23 cellular contexts compared by ENCODE assay signal in genomic region chr13:30370146-30370545, GRCh38. TPM values are rescaled to one million over a fixed set of nuclear protein-coding genes. Genes with fewer than 3 reads are reported as not detected.
DNase-seq lines count a peak whose midpoint lies in the region; ATAC-seq, FAIRE-seq and TF ChIP-seq lines count a peak whose summit lies in the region.
"Had no signal": no experiment of that assay in that cellular context is flagged by ENCODE, and none has a peak within 500 bp of the region (broad histone marks: within the 10 kb centered on the region; RNA-seq: fewer than 3 reads in every experiment).

No MANE protein-coding gene starts in this region.

- DNase-seq in activated naive CD4-positive, alpha-beta T cell treated with anti-CD3 and anti-CD28 coated beads, Interleukin-2, amount 10 ng/mL, durations not matched to agents 7 days and 5 days: no peak
- no peak for DNase-seq in activated naive CD4-positive, alpha-beta T cell (lab: John Stamatoyannopoulos, UW)
- no peak for DNase-seq in GM12878 (ENCODE audit: low read depth, low spot score)
- no peak for DNase-seq in RWPE1 (ENCODE audit: low spot score)
- DNase-seq in HK-2 (ENCODE audit: unreplicated experiment): no peak
- DNase-seq: activated T-cell treated with anti-CD3 and anti-CD28 coated beads, Interleukin-2, amount 50 U/mL, for 1 hour; anterior cingulate cortex; Calu3; central memory CD4-positive, alpha-beta T cell; effector CD8-positive, alpha-beta T cell; H7; left ventricle myocardium inferior; NCI-H1092 treated with DMSO at 0.1 percent for 48 hours; NCI-H510A treated with DMSO at 0.1 percent for 48 hours; SHP77 treated with DMSO at 0.1 percent for 48 hours; stimulated activated naive CD8-positive, alpha-beta T cell treated with anti-CD3 and anti-CD28 coated beads, Interleukin-15, Interleukin-2, amounts not matched to agents 100 U/mL and 50 U/mL, for 24 hours; upper lobe of right lung had no signal

- TF ChIP-seq CTCF in OCI-LY1 (IDR thresholded peaks at IDR 0.05; ENCODE audit: low read length) (no peak), GM12878 (IDR thresholded peaks at IDR 0.05 in 2 of 3, conservative IDR thresholded peaks at IDR 0.05 in 1 of 3; ENCODE audit: control insufficient read depth in 2 of 3, extremely low read depth in 1 of 3, insufficient read depth in 1 of 3, low read depth in 3 of 3, low read length in 3 of 3) (no peak), RWPE1 (conservative IDR thresholded peaks at IDR 0.05; ENCODE audit: low read depth) (no peak)

- WGBS in GM12878 (ENCODE audit: insufficient coverage, insufficient replicate concordance, low lambda C conversion rate, missing lambda C conversion rate): 21% methylated on average over 1 of the region's 1 CpG
- 16% methylated on average over 1 of the region's 1 CpG for WGBS in thymus

- in situ Hi-C loops in GM12878 (cut with MboI): no loop called here

- H3K9me2 ChIP-seq in OCI-LY1 (ENCODE audit: low read depth, low read length): no peaks in the 10 kb centered on the region

- TF ChIP-seq EP300 in GM12878 (IDR thresholded peaks at IDR 0.05; ENCODE audit: borderline replicate concordance in 1 of 2, control insufficient read depth in 1 of 2, low read depth in 2 of 2, low read length in 2 of 2): no peak

- peak overlapping the region; percentile 98 for H3K27ac Mint-ChIP-seq in activated naive CD4-positive, alpha-beta T cell treated with anti-CD3 and anti-CD28 coated beads, Interleukin-2, amount 10 ng/mL, durations not matched to agents 7 days and 5 days

- ATAC-seq in GM12878 (no peak), GM19397 (IDR thresholded peaks at IDR 0.05; ENCODE audit: unreplicated experiment) (no peak)
- ATAC-seq: activated CD4-positive, CD25-positive, alpha-beta regulatory T cell treated with anti-CD3 and anti-CD28 coated beads, Interleukin-2, amount 50 U/mL, for 24 hours; K562; stimulated activated naive CD8-positive, alpha-beta T cell treated with anti-CD3 and anti-CD28 coated beads, Interleukin-15, Interleukin-2, amounts not matched to agents 100 U/mL and 50 U/mL, for 24 hours; upper lobe of right lung had no signal

- CTCF ChIA-PET in activated naive CD4-positive, alpha-beta T cell treated with anti-CD3 and anti-CD28 coated beads, Interleukin-2, amount 10 ng/mL, durations not matched to agents 7 days and 5 days (lab: Charles Lee): no interaction called here
- CTCF ChIA-PET in GM12878 (lab: Yijun Ruan, JAX): interaction anchor here (0.7 to 2.9 kb wide), 4 partner anchors 9 to 237 kb away, joined by 3 to 25 read pairs (median 3); no protein-coding TSS in a partner anchor
- CTCF ChIA-PET in RWPE1 (lab: Yijun Ruan, JAX): no interaction called here

- H3K4me2 ChIP-seq in OCI-LY1 (ENCODE audit: low read length) (peak overlapping the region; percentile 91; the same call in 1 of the 2 replicates), GM12878 (ENCODE audit: control insufficient read depth, insufficient read depth) (peak overlapping the region; percentile 60; the same call in 1 of the 2 replicates)

- peaks cover 77% of the 10 kb centered on the region for H3K36me3 ChIP-seq in OCI-LY1 (ENCODE audit: insufficient read depth, low read length)
- peaks cover 0 to 3% of the 10 kb centered on the region in 2 experiments; a peak in 1 of 4 replicates for H3K36me3 ChIP-seq in GM12878 (ENCODE audit: control insufficient read depth in 2 of 2, insufficient read depth in 2 of 2, low read length in 1 of 2)
- peaks cover 23% of the 10 kb centered on the region for H3K36me3 ChIP-seq in thymus (ENCODE audit: control insufficient read depth, insufficient read depth)
- H3K36me3 ChIP-seq: left ventricle myocardium inferior, upper lobe of right lung had no signal

- peaks cover 65% of the 10 kb centered on the region for H3K36me3 Mint-ChIP-seq in activated naive CD4-positive, alpha-beta T cell treated with anti-CD3 and anti-CD28 coated beads, Interleukin-2, amount 10 ng/mL, durations not matched to agents 7 days and 5 days

- no peaks in the 10 kb centered on the region for H3K9me3 Mint-ChIP-seq in activated naive CD4-positive, alpha-beta T cell treated with anti-CD3 and anti-CD28 coated beads, Interleukin-2, amount 10 ng/mL, durations not matched to agents 7 days and 5 days

- H3K27me3 Mint-ChIP-seq in activated naive CD4-positive, alpha-beta T cell treated with anti-CD3 and anti-CD28 coated beads, Interleukin-2, amount 10 ng/mL, durations not matched to agents 7 days and 5 days: no peaks in the 10 kb centered on the region

- H4K20me1 ChIP-seq in OCI-LY1 (ENCODE audit: insufficient read depth, low read length) (no peaks in the 10 kb centered on the region), GM12878 (ENCODE audit: control insufficient read depth, insufficient read depth) (no peaks in the 10 kb centered on the region)

- H3F3A ChIP-seq in OCI-LY1 (ENCODE audit: insufficient read depth, low read length): peaks cover 10% of the 10 kb centered on the region

- H2AFZ ChIP-seq in OCI-LY1 (ENCODE audit: low read length): no peak overlapping the region
- no peak overlapping the region for H2AFZ ChIP-seq in GM12878 (ENCODE audit: control insufficient read depth, low read depth, low read length)

- RAD21 ChIA-PET in GM12878 (lab: Charles Lee; ENCODE audit: unreplicated experiment): interaction anchor here (1.0 to 2.3 kb wide), 3 partner anchors 24 to 238 kb away, joined by 3 to 10 read pairs (median 3); no protein-coding TSS in a partner anchor

- H3K27me3 ChIP-seq in OCI-LY1 (ENCODE audit: insufficient read depth, low read length) (no peaks in the 10 kb centered on the region), GM12878 (replicated peaks in 1 of 2; ENCODE audit: control insufficient read depth in 2 of 2, insufficient read depth in 2 of 2, low read length in 1 of 2) (no peaks in the 10 kb centered on the region), thymus (ENCODE audit: control insufficient read depth, insufficient read depth) (no peaks in the 10 kb centered on the region)
- H3K27me3 ChIP-seq: upper lobe of right lung had no signal

- H3K4me1 ChIP-seq in OCI-LY1 (ENCODE audit: insufficient read depth, low read length, severe bottlenecking) (peaks cover 53% of the 10 kb centered on the region), GM12878 (ENCODE audit: control insufficient read depth, insufficient read depth, low read length) (peaks cover 47% of the 10 kb centered on the region), thymus (ENCODE audit: control insufficient read depth, insufficient read depth, low read length) (peaks cover 36% of the 10 kb centered on the region)

- BruUV-seq in GM12878 (replicated peaks; lab: Mats Ljungman, UMichigan): no TSS peak

- intact Hi-C loops in GM12878 (cut with micrococcal nuclease; ENCODE audit: unreplicated experiment): loop anchor here (2.0 to 5.0 kb wide), 3 partner anchors 63 to 247 kb away; partner anchors contain the start of genes KATNAL1 and USPL1

- H3K9ac ChIP-seq in OCI-LY1 (ENCODE audit: low read length): peak overlapping the region; percentile 71; the same call in 1 of the 2 replicates
- no peak overlapping the region for H3K9ac ChIP-seq in GM12878 (ENCODE audit: control insufficient read depth, insufficient read depth, low read length)

- TF ChIP-seq RAD21 in GM12878 (IDR thresholded peaks at IDR 0.05; ENCODE audit: insufficient read depth, low read depth, low read length): no peak

- SMC1A ChIA-PET in GM12878 (lab: Charles Lee; ENCODE audit: uncharacterized antibody, unreplicated experiment): interaction anchor here (0.6 to 9.0 kb wide), 9 partner anchors 14 to 238 kb away, joined by 3 to 143 read pairs (median 3); no protein-coding TSS in a partner anchor

- no peak for FAIRE-seq in GM12878 (lab: Jason Lieb, UNC)
- FAIRE-seq: K562 had no signal

- H3K4me3 ChIP-seq in OCI-LY1 (ENCODE audit: low read depth, low read length, poor library complexity, severe bottlenecking): no peak overlapping the region
- no peak overlapping the region for H3K4me3 ChIP-seq in GM12878
- H3K4me3 ChIP-seq in thymus (ENCODE audit: low read length): no peak overlapping the region
- H3K4me3 ChIP-seq: K562, left ventricle myocardium inferior, upper lobe of right lung had no signal

- H3K4me1 Mint-ChIP-seq in activated naive CD4-positive, alpha-beta T cell treated with anti-CD3 and anti-CD28 coated beads, Interleukin-2, amount 10 ng/mL, durations not matched to agents 7 days and 5 days: peaks cover 69% of the 10 kb centered on the region

- TF ChIP-seq POLR2A in GM12878 (IDR thresholded peaks at IDR 0.05; ENCODE audit: low read depth, low read length): no peak

- H3K27ac ChIP-seq in OCI-LY1 (ENCODE audit: low read depth, low read length, poor library complexity, severe bottlenecking) (peak overlapping the region; percentile 100), GM12878 (ENCODE audit: control insufficient read depth, insufficient read depth) (peak overlapping the region; percentile 73; the same call in 1 of the 2 replicates), thymus (ENCODE audit: low read depth) (peak overlapping the region; percentile 52), RWPE1 (no peak overlapping the region)
- H3K27ac ChIP-seq: left ventricle myocardium inferior, upper lobe of right lung had no signal

- H3K4me3 Mint-ChIP-seq in activated naive CD4-positive, alpha-beta T cell treated with anti-CD3 and anti-CD28 coated beads, Interleukin-2, amount 10 ng/mL, durations not matched to agents 7 days and 5 days: no peak overlapping the region

- H3K79me2 ChIP-seq in OCI-LY1 (ENCODE audit: insufficient read depth, low read length) (no peaks in the 10 kb centered on the region), GM12878 (ENCODE audit: control insufficient read depth, insufficient read depth, low read length) (peaks cover 2% of the 10 kb centered on the region; the same call in 1 of the 2 replicates)

- H3K9me3 ChIP-seq in OCI-LY1 (ENCODE audit: low read length) (no peaks in the 10 kb centered on the region), GM12878 (replicated peaks; ENCODE audit: control insufficient read depth, insufficient read depth, low read length) (no peaks in the 10 kb centered on the region), thymus (ENCODE audit: control insufficient read depth) (no peaks in the 10 kb centered on the region)
- H3K9me3 ChIP-seq: left ventricle myocardium inferior, upper lobe of right lung had no signal

- POLR2A ChIA-PET in GM12878 (lab: Charles Lee) (no interaction called here), RWPE1 (lab: Yijun Ruan, JAX; ENCODE audit: low non-redundant PET) (no interaction called here)

RNA-seq across cellular contexts. Expression of gene UBE2L5, which starts 52.1 kb away (rescaled TPM):
- 0.78 TPM in 1 of 2 replicates, not detected in the other for total RNA-seq in GM12878 (2013; cell fraction: nucleolus; rRNA removed)
- total RNA-seq in GM12878 (2014; rRNA removed) (0.06 and 0.11 TPM in 2 replicates), GM12878 (2014; rRNA removed; fragmentation: Illumina TruSeq; extraction: Trizol) (not detected in 2 replicates), GM12878 (2021) (not detected in 2 replicates)
- polyA plus RNA-seq in GM12878 (2011; ENCODE audit: low read depth): 1.0 TPM
- polyA plus RNA-seq in GM12878 (2011; rRNA removed) (0.22 and 0.32 TPM in 2 replicates), GM12878 (2014; fragmentation: Illumina TruSeq; extraction: Trizol) (0.29 TPM in 1 of 2 replicates, not detected in the other), GM12878 (2014; fragmentation: Nextera tagmentation; extraction: Ambion mirVana) (under 1 TPM; 0.03 to 0.11 TPM), GM12878 (2014; rRNA removed) (1.1 TPM in 1 of 2 replicates, not detected in the other), GM12878 (2016; fragmentation: Nextera tagmentation; extraction: Ambion mirVana) (under 1 TPM; 0.17 to 0.21 TPM), thymus (0.23 TPM)
- polyA plus RNA-seq in GM12878 (2011; cell fraction: cytosol; rRNA removed): not detected in 2 replicates
- 0.13 TPM in 1 of 2 replicates, not detected in the other for polyA plus RNA-seq in GM12878 (2011; cell fraction: nucleus; rRNA removed)
- 0.13 and 0.34 TPM in 2 replicates for polyA plus RNA-seq in GM12878 (2012)
- not detected in 2 replicates for polyA minus RNA-seq in GM12878 (2011; rRNA and poly(A)+ RNA removed)
- polyA minus RNA-seq in GM12878 (2011; cell fraction: cytosol; rRNA and poly(A)+ RNA removed): not detected in 2 replicates
- polyA minus RNA-seq in GM12878 (2011; cell fraction: nucleus; rRNA and poly(A)+ RNA removed): not detected in 2 replicates
- total RNA-seq: Calu3, H7, K562, left ventricle myocardium inferior, mononuclear cell, upper lobe of right lung had no signal
